In the genomic region with DNA sequence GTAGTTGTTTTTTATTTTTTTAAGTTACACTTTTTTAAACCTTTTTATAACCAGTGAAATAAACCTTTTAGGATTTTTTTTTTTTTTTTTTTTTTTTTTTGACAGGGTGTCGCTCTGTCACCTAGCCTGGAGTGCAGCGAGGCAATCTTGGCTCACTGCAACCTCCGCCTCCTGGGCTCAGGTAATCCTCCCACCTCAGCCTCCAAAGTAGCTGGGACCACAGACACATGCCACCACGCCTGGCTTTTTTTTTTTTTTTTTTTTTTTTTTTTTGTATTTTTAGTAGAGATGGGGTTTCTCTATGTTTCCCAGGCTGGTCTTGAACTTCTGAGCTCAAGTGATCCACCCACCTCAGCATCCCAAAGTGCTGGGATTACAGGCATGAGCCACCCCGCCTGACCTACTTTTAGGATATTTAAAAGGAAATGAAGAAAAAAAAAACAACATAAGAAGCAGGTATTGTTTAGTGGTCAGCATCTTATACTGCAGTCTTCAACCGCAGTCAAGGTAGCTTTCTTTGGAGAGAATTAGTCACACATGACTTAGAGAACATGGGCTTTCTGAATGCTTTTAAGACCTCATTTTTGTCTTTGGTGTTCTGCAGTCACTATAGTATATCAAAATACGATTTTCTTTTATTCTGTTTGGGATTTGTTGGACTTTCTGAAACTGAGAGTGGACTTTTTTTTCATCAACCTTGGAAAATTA, we compare ENCODE assay signal across 10 cellular contexts. TPM values are rescaled to one million over a fixed set of nuclear protein-coding genes. Genes with fewer than 3 reads are reported as not detected.
DNase-seq lines count a peak whose midpoint lies in the region; ATAC-seq and TF ChIP-seq lines count a peak whose summit lies in the region.
"Had no signal": no experiment of that assay in that cellular context is flagged by ENCODE, and none has a peak within 500 bp of the region (broad histone marks: within the 10 kb centered on the region; RNA-seq: fewer than 3 reads in every experiment).

No MANE protein-coding gene starts in this region.

- WGBS in thymus = 87% methylated on average over 7 of the region's 7 CpGs

- no peak for DNase-seq in activated naive CD4-positive, alpha-beta T cell treated with anti-CD3 and anti-CD28 coated beads, Interleukin-2, amount 50 U/mL, for 16 hours
- DNase-seq in WTC11 (ENCODE audit: low spot score) = no peak
- no peak for DNase-seq in GM03348 (ENCODE audit: low spot score)
- DNase-seq in UCSD-AML1 (lab: John Stamatoyannopoulos, UW; ENCODE audit: unreplicated experiment) = no peak
- DNase-seq in dorsolateral prefrontal cortex = no peak
- DNase-seq: NCI-H1105, posterior cingulate gyrus had no signal

- H3K27me3 Mint-ChIP-seq in activated naive CD4-positive, alpha-beta T cell treated with anti-CD3 and anti-CD28 coated beads, Interleukin-2, amount 50 U/mL, for 24 hours = no peaks in the 10 kb centered on the region
- H3K27me3 Mint-ChIP-seq in WTC11 (ENCODE audit: low read depth) = no peaks in the 10 kb centered on the region

- H3K36me3 Mint-ChIP-seq in activated naive CD4-positive, alpha-beta T cell treated with anti-CD3 and anti-CD28 coated beads, Interleukin-2, amount 50 U/mL, for 24 hours = peaks cover 17% of the 10 kb centered on the region
- H3K36me3 Mint-ChIP-seq in WTC11 = peaks cover 8% of the 10 kb centered on the region; the same call in 1 of the 2 replicates

- TF ChIP-seq CTCF in WTC11 (IDR thresholded peaks at IDR 0.05) (no peak), dorsolateral prefrontal cortex (IDR thresholded peaks at IDR 0.05 in 54 of 56, conservative IDR thresholded peaks at IDR 0.05 in 2 of 56; ENCODE audit: low read depth in 1 of 56, partially characterized antibody in 56 of 56) (no peak)

- intact Hi-C loops in dorsolateral prefrontal cortex (cut with DNase I) = loop anchor here in 1 of 2 donors (10.0 kb wide), 1 partner anchor 408 kb away; the partner anchor contains the start of gene MOG

- ATAC-seq in WTC11 = no peak

- CTCF ChIA-PET in WTC11 (lab: Charles Lee) = interaction anchor here (0.7 to 3.0 kb wide), 4 partner anchors 13 to 223 kb away, joined by 3 to 16 read pairs (median 7); partner anchors contain the start of genes RNF39 and TRIM26

- peaks cover 10% of the 10 kb centered on the region for H3K36me3 ChIP-seq in iPS-18a (ENCODE audit: control insufficient read depth, low read depth, low read length)
- H3K36me3 ChIP-seq in thymus (ENCODE audit: control insufficient read depth, insufficient read depth) = no peaks in the 10 kb centered on the region

- H3K27ac Mint-ChIP-seq in activated naive CD4-positive, alpha-beta T cell treated with anti-CD3 and anti-CD28 coated beads, Interleukin-2, amount 50 U/mL, for 24 hours = peak overlapping the region; percentile 74
- no peak overlapping the region for H3K27ac Mint-ChIP-seq in WTC11

- H3K9ac ChIP-seq in iPS-18a (ENCODE audit: low read length) = no peak overlapping the region

- no peaks in the 10 kb centered on the region for H3K27me3 ChIP-seq in iPS-18a (ENCODE audit: control insufficient read depth, insufficient read depth, low read length)
- H3K27me3 ChIP-seq in thymus (ENCODE audit: control insufficient read depth, insufficient read depth) = no peaks in the 10 kb centered on the region
- no peaks in the 10 kb centered on the region for H3K27me3 ChIP-seq in dorsolateral prefrontal cortex

- H3K4me1 ChIP-seq in iPS-18a (ENCODE audit: control insufficient read depth, low read depth, low read length) (peaks cover 13% of the 10 kb centered on the region), thymus (ENCODE audit: control insufficient read depth, insufficient read depth, low read length) (peaks cover 13% of the 10 kb centered on the region)

- POLR2A ChIA-PET in WTC11 (lab: Charles Lee) = no interaction called here

- H3K27ac ChIP-seq in iPS-18a (ENCODE audit: low read length) (no peak overlapping the region), thymus (ENCODE audit: low read depth) (no peak overlapping the region), dorsolateral prefrontal cortex (peak overlapping the region in 1 of 59 donors; percentile 83)

- H3K4me1 Mint-ChIP-seq in activated naive CD4-positive, alpha-beta T cell treated with anti-CD3 and anti-CD28 coated beads, Interleukin-2, amount 50 U/mL, for 24 hours = peaks cover 48% of the 10 kb centered on the region
- H3K4me1 Mint-ChIP-seq in WTC11 = peaks cover 32% of the 10 kb centered on the region

- H3K9me3 Mint-ChIP-seq in activated naive CD4-positive, alpha-beta T cell treated with anti-CD3 and anti-CD28 coated beads, Interleukin-2, amount 50 U/mL, for 24 hours = no peaks in the 10 kb centered on the region
- H3K9me3 Mint-ChIP-seq in WTC11 = no peaks in the 10 kb centered on the region

- peak overlapping the region; percentile 98 for H3K4me3 Mint-ChIP-seq in activated naive CD4-positive, alpha-beta T cell treated with anti-CD3 and anti-CD28 coated beads, Interleukin-2, amount 50 U/mL, for 24 hours
- peak overlapping the region; percentile 98 for H3K4me3 Mint-ChIP-seq in WTC11

- H3K4me3 ChIP-seq in iPS-18a (ENCODE audit: low read length) = peak overlapping the region; percentile 98
- peak overlapping the region; percentile 74 for H3K4me3 ChIP-seq in thymus (ENCODE audit: low read length)
- H3K4me3 ChIP-seq in dorsolateral prefrontal cortex = peak overlapping the region in 29 of 59 donors; percentile 64 to 98 (median 88)

- H3K9me3 ChIP-seq in iPS-18a (ENCODE audit: control insufficient read depth, low read depth, low read length) (no peaks in the 10 kb centered on the region), thymus (ENCODE audit: control insufficient read depth) (no peaks in the 10 kb centered on the region)

TF ChIP-seq in WTC11, 78 proteins besides CTCF, POLR2A, EP300 and RAD21:
- TF ChIP-seq FOXP1 (CRISPR knock-in tag; IDR thresholded peaks at IDR 0.05; ENCODE audit: borderline replicate concordance) = no peak
- no peak for TF ChIP-seq CBFB (CRISPR knock-in tag; IDR thresholded peaks at IDR 0.05; ENCODE audit: low read depth)
- TF ChIP-seq GTF2I (CRISPR knock-in tag; conservative IDR thresholded peaks at IDR 0.05) = no peak
- no peak for TF ChIP-seq FOXP4 (CRISPR knock-in tag; IDR thresholded peaks at IDR 0.05)
- TF ChIP-seq ELF4 (CRISPR knock-in tag; IDR thresholded peaks at IDR 0.05; ENCODE audit: low read depth) = no peak
- TF ChIP-seq ATF2 (CRISPR knock-in tag; IDR thresholded peaks at IDR 0.05; ENCODE audit: borderline replicate concordance, low read depth) = no peak
- TF ChIP-seq, protein P1, sequence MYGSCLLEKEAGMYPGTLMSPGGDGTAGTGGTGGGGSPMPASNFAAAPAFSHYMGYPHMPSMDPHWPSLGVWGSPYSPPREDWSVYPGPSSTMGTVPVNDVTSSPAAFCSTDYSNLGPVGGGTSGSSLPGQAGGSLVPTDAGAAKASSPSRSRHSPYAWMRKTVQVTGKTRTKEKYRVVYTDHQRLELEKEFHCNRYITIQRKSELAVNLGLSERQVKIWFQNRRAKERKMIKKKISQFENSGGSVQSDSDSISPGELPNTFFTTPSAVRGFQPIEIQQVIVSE (CRISPR knock-in tag; IDR thresholded peaks at IDR 0.05; ENCODE audit: borderline replicate concordance) = no peak
- no peak for TF ChIP-seq SP1 (CRISPR knock-in tag; conservative IDR thresholded peaks at IDR 0.05)

RNA-seq across cellular contexts. Expression of gene POLR1H, which starts 1.6 kb away (rescaled TPM):
- total RNA-seq in WTC11 (2021) (37.7 to 39.6 TPM (median 38.8 TPM) in 3 replicates), dorsolateral prefrontal cortex (10 to 100 TPM in 54 of 120 experiments, 1 to 10 TPM in 66; 4.4 to 22.2 (median 9.5) TPM)
- polyA plus RNA-seq in thymus = 91.0 TPM

RNA-seq across cellular contexts. Expression of gene PPP1R11, which starts 4.4 kb away (rescaled TPM):
- total RNA-seq in WTC11 (2021) (25.0 to 28.4 TPM (median 27.7 TPM) in 3 replicates), dorsolateral prefrontal cortex (10 to 100 TPM; 44.4 to 86.3 (median 63.9) TPM)
- 50.5 TPM for polyA plus RNA-seq in thymus

RNA-seq across cellular contexts. Expression of gene RNF39, which starts 12.9 kb away (rescaled TPM):
- total RNA-seq in WTC11 (2021) (4.2 to 5.1 TPM (median 4.5 TPM) in 3 replicates), dorsolateral prefrontal cortex (under 1 TPM in 7 of 120 experiments, not detected in 113; 0.23 to 0.49 (median 0.26) TPM)
- polyA plus RNA-seq in thymus = 2.0 TPM

RNA-seq across cellular contexts. Expression of gene TRIM31, which starts 50.3 kb away (rescaled TPM):
- total RNA-seq in WTC11 (2021) (0.11 to 0.16 TPM (median 0.13 TPM) in 3 replicates), dorsolateral prefrontal cortex (not detected)
- 1.4 TPM for polyA plus RNA-seq in thymus
